9 cellular contexts compared by ENCODE assay signal in genomic region chr5:14809369-14810144, GRCh38.
DNase-seq lines count a peak whose midpoint lies in the region; ATAC-seq and TF ChIP-seq lines count a peak whose summit lies in the region.
"Had no signal": no experiment of that assay in that cellular context is flagged by ENCODE, and none has a peak within 500 bp of the region (broad histone marks: within the 10 kb centered on the region; RNA-seq: fewer than 3 reads in every experiment).

No MANE protein-coding gene starts in this region.

- no peaks in the 10 kb centered on the region for H4K20me1 ChIP-seq in DOHH2 (ENCODE audit: control insufficient read depth, insufficient read depth, low read depth, low read length)
- H4K20me1 ChIP-seq in MM.1S (ENCODE audit: insufficient read depth, low read length) = no peaks in the 10 kb centered on the region

- DNase-seq in MM.1S = peak; percentile 91
- DNase-seq in activated CD4-positive, alpha-beta memory T cell treated with anti-CD3 and anti-CD28 coated beads for 36 hours = peak; percentile 90
- peak; percentile 40 to 68 (median 49) for DNase-seq in effector memory CD8-positive, alpha-beta T cell
- peak; percentile 86 for DNase-seq in natural killer cell treated with Interleukin-12 subunit alpha and Interleukin-12 subunit beta and Interleukin-15 and Interleukin-18, amount 100 ng/mL, for 72 hours (ENCODE audit: low spot score)
- DNase-seq in stromal cell of bone marrow (ENCODE audit: low read depth) = peak; percentile 93
- DNase-seq in NCI-H69 (lab: John Stamatoyannopoulos, UW) = no peak

- H3K27me3 ChIP-seq in DOHH2 (ENCODE audit: control insufficient read depth, low read length) (no peaks in the 10 kb centered on the region), MM.1S (replicated peaks; ENCODE audit: insufficient read depth, low read length) (no peaks in the 10 kb centered on the region)

- H3K9me3 Mint-ChIP-seq in activated CD4-positive, alpha-beta memory T cell treated with anti-CD3 and anti-CD28 coated beads for 36 hours = no peaks in the 10 kb centered on the region
- H3K9me3 Mint-ChIP-seq in effector memory CD8-positive, alpha-beta T cell = no peaks in the 10 kb centered on the region
- no peaks in the 10 kb centered on the region for H3K9me3 Mint-ChIP-seq in natural killer cell treated with Interleukin-12 subunit alpha and Interleukin-12 subunit beta and Interleukin-15 and Interleukin-18, amount 100 ng/mL, for 72 hours

- peak overlapping the region; percentile 55 for H3K9ac ChIP-seq in MM.1S (ENCODE audit: low read length)

- H3K27me3 Mint-ChIP-seq in activated CD4-positive, alpha-beta memory T cell treated with anti-CD3 and anti-CD28 coated beads for 36 hours = no peaks in the 10 kb centered on the region
- no peaks in the 10 kb centered on the region for H3K27me3 Mint-ChIP-seq in effector memory CD8-positive, alpha-beta T cell
- H3K27me3 Mint-ChIP-seq in natural killer cell treated with Interleukin-12 subunit alpha and Interleukin-12 subunit beta and Interleukin-15 and Interleukin-18, amount 100 ng/mL, for 72 hours = no peaks in the 10 kb centered on the region

- H3K79me2 ChIP-seq in DOHH2 (ENCODE audit: control insufficient read depth, low read length) = peaks cover 27% of the 10 kb centered on the region
- H3K79me2 ChIP-seq in MM.1S (ENCODE audit: low read length) = peaks cover 12% of the 10 kb centered on the region; the same call in 1 of the 2 replicates

- H3K4me3 ChIP-seq in DOHH2 (ENCODE audit: low read length) = no peak overlapping the region
- H3K4me3 ChIP-seq in MM.1S (ENCODE audit: low read length) = peak overlapping the region; percentile 51
- H3K4me3 ChIP-seq: SK-N-MC had no signal

- intact Hi-C loops in activated CD4-positive, alpha-beta memory T cell treated with anti-CD3 and anti-CD28 coated beads for 36 hours (cut with micrococcal nuclease) = loop anchor here (1.0 to 10.0 kb wide), 11 partner anchors 8 to 394 kb away; partner anchors contain the start of gene OTULIN

- peaks cover 57% of the 10 kb centered on the region for H3K4me1 Mint-ChIP-seq in activated CD4-positive, alpha-beta memory T cell treated with anti-CD3 and anti-CD28 coated beads for 36 hours (ENCODE audit: low read depth)
- H3K4me1 Mint-ChIP-seq in effector memory CD8-positive, alpha-beta T cell (ENCODE audit: low read depth in 2 of 2) = peaks cover 44 to 48% of the 10 kb centered on the region in 2 donors
- H3K4me1 Mint-ChIP-seq in natural killer cell treated with Interleukin-12 subunit alpha and Interleukin-12 subunit beta and Interleukin-15 and Interleukin-18, amount 100 ng/mL, for 72 hours (ENCODE audit: low read depth in 2 of 2) = peaks cover 45 to 61% of the 10 kb centered on the region in 2 donors

- H3K4me3 Mint-ChIP-seq in activated CD4-positive, alpha-beta memory T cell treated with anti-CD3 and anti-CD28 coated beads for 36 hours = peak overlapping the region; percentile 74
- peak overlapping the region; percentile 79 to 82 for H3K4me3 Mint-ChIP-seq in effector memory CD8-positive, alpha-beta T cell
- H3K4me3 Mint-ChIP-seq in natural killer cell treated with Interleukin-12 subunit alpha and Interleukin-12 subunit beta and Interleukin-15 and Interleukin-18, amount 100 ng/mL, for 72 hours = peak overlapping the region; percentile 89

- peaks cover 8% of the 10 kb centered on the region for H3K36me3 ChIP-seq in DOHH2 (ENCODE audit: control insufficient read depth, low read length)
- no peaks in the 10 kb centered on the region for H3K36me3 ChIP-seq in MM.1S (replicated peaks; ENCODE audit: insufficient read depth, low read length)

- TF ChIP-seq CTCF in DOHH2 (IDR thresholded peaks at IDR 0.05; ENCODE audit: low read depth, low read length, poor library complexity, severe bottlenecking) = no peak
- TF ChIP-seq CTCF in MM.1S (IDR thresholded peaks at IDR 0.05; ENCODE audit: low read length) = no peak

- H3F3A ChIP-seq in DOHH2 (ENCODE audit: control insufficient read depth, insufficient read depth) (no peaks in the 10 kb centered on the region), MM.1S (ENCODE audit: insufficient read depth, low read length) (peaks cover 16% of the 10 kb centered on the region)

- H3K36me3 Mint-ChIP-seq in activated CD4-positive, alpha-beta memory T cell treated with anti-CD3 and anti-CD28 coated beads for 36 hours = peaks cover 18% of the 10 kb centered on the region
- peaks cover 3% of the 10 kb centered on the region for H3K36me3 Mint-ChIP-seq in effector memory CD8-positive, alpha-beta T cell (ENCODE audit: insufficient read depth)
- no peaks in the 10 kb centered on the region for H3K36me3 Mint-ChIP-seq in natural killer cell treated with Interleukin-12 subunit alpha and Interleukin-12 subunit beta and Interleukin-15 and Interleukin-18, amount 100 ng/mL, for 72 hours

- H3K9me3 ChIP-seq in DOHH2 (ENCODE audit: control insufficient read depth, insufficient read depth, low read length) (no peaks in the 10 kb centered on the region), MM.1S (replicated peaks; ENCODE audit: insufficient read depth, low read length) (no peaks in the 10 kb centered on the region)

- CTCF ChIA-PET in activated CD4-positive, alpha-beta memory T cell treated with anti-CD3 and anti-CD28 coated beads for 36 hours (lab: Charles Lee) = interaction anchor here (0.7 to 2.1 kb wide), 9 partner anchors 10 to 194 kb away, joined by 3 to 9 read pairs (median 4); no protein-coding TSS in a partner anchor

- H3K9me2 ChIP-seq in DOHH2 (replicated peaks; ENCODE audit: control insufficient read depth, low read length) = no peaks in the 10 kb centered on the region
- no peaks in the 10 kb centered on the region for H3K9me2 ChIP-seq in MM.1S (replicated peaks; ENCODE audit: insufficient read depth, low read length)

- POLR2A ChIA-PET in activated CD4-positive, alpha-beta memory T cell treated with anti-CD3 and anti-CD28 coated beads for 36 hours (lab: Charles Lee) = interaction anchor here (0.6 to 1.8 kb wide), 11 partner anchors 7 to 208 kb away, joined by 3 to 26 read pairs (median 5); no protein-coding TSS in a partner anchor

- H3K27ac ChIP-seq in DOHH2 (ENCODE audit: low read depth, low read length) (no peak overlapping the region), MM.1S (ENCODE audit: low read length) (peak overlapping the region; percentile 91)
- H3K27ac ChIP-seq: SK-N-MC had no signal

- 0 out of 2 replicates have a peak overlapping the region, but pooled peaks have one; percentile 35 for H2AFZ ChIP-seq in MM.1S (ENCODE audit: low read length)

- H3K4me2 ChIP-seq in DOHH2 (ENCODE audit: low read length) (peak overlapping the region; percentile 2; the same call in 1 of the 2 replicates), MM.1S (ENCODE audit: low read depth, low read length) (peak overlapping the region; percentile 82)

- peak; percentile 98 for ATAC-seq in GM21825 (IDR thresholded peaks at IDR 0.05; ENCODE audit: unreplicated experiment)
- ATAC-seq in effector memory CD8-positive, alpha-beta T cell (replicated peaks) = peak; percentile 96
- ATAC-seq in natural killer cell treated with Interleukin-12 subunit alpha and Interleukin-12 subunit beta and Interleukin-15 and Interleukin-18, amount 100 ng/mL, for 72 hours = peak; percentile 98 to 99

- H3K27ac Mint-ChIP-seq in activated CD4-positive, alpha-beta memory T cell treated with anti-CD3 and anti-CD28 coated beads for 36 hours = peak overlapping the region; percentile 80
- H3K27ac Mint-ChIP-seq in effector memory CD8-positive, alpha-beta T cell = peak overlapping the region; percentile 89 to 93
- peak overlapping the region; percentile 97 to 98 for H3K27ac Mint-ChIP-seq in natural killer cell treated with Interleukin-12 subunit alpha and Interleukin-12 subunit beta and Interleukin-15 and Interleukin-18, amount 100 ng/mL, for 72 hours

- H3K4me1 ChIP-seq in DOHH2 (ENCODE audit: control insufficient read depth, low read length) (peaks cover 29% of the 10 kb centered on the region), MM.1S (ENCODE audit: low read length) (peaks cover 20% of the 10 kb centered on the region)
